Comparison of ENCODE assay signal across 9 cellular contexts in the genomic region with DNA sequence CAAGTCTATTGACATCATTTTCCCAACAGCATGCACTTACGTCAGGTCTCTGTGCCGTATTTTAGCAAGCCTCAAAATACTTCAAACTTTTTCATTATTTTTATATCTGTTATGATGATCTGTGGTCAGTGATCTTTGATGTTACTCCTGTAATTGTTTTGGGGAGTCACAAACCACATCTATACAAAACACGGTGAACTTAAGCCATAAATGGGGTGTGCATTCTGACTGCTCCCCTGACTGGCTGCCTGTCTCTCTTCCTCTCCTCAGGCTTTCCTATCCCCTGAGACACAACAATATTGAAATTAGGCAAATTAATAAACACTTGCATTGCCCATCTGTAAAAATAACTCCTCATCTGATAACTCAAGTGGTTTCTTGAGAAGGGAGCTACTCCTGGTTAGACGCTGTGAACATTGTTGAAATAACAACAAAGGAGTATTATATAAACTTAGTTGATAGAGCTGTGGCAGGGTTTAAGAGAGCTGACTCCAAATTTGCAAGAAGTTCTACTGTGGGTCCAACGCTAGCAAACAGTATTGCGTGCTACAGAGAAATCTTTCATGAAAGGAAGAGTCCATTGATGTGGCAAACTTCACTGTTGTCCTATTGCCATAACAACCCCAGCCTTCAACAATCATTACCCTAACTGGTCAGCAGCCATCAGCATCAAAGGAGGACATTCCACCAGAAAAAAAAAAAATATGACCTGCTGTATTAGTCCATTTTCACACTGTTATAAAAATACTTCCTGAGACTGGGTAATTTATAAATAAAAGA.
"Had no signal": no experiment of that assay in that cellular context is flagged by ENCODE, and none has a peak within 500 bp of the region (broad histone marks: within the 10 kb centered on the region; RNA-seq: fewer than 3 reads in every experiment).

No MANE protein-coding gene starts in this region.

- H3K4me1 ChIP-seq: HAP-1 had no signal

- DNase-seq: GM23248, GOT3, H7, HFFc6, KBM-7 had no signal

- H3K9me3 ChIP-seq: HAP-1 had no signal

- H3K9ac ChIP-seq: GM23248 had no signal

- ATAC-seq: HCT116, HepG2 had no signal

- H3K36me3 ChIP-seq: HAP-1 had no signal

- H2AFZ ChIP-seq: GM23248 had no signal

- H3K27ac ChIP-seq: GM23248, HL-60 had no signal

- H3K4me3 ChIP-seq: GM23248, HAP-1 had no signal
